ENCODE assay signal across 8 cellular contexts in the genomic region with DNA sequence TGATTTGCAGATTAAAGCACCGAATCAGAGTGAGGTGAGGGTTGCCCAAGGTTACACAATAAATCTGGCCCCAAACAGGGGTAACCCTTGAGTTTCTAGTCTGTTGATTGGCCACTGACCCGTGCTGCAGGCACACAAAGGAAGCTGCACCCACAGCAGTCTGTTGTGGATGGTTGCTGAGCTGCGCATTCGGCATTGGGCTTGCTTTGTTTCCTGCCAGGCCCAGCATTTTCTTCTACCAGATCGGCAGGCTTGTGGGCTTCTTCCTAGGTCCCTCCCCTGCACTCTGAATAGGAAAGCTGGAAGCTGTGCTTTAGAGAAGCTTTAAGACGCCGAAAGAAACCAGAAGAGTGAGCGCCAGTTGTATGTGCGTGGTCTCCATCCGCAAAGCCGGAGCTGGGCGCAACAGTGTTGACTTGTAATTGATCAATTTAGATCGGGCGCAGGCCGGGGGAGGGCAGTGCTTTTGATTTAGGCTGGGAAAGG. TPM values are rescaled to one million over a fixed set of nuclear protein-coding genes. Genes with fewer than 3 reads are reported as not detected.
DNase-seq lines count a peak whose midpoint lies in the region; ATAC-seq, FAIRE-seq and TF ChIP-seq lines count a peak whose summit lies in the region.

No MANE protein-coding gene starts in this region.

- H3K36me3 ChIP-seq in keratinocyte (ENCODE audit: control insufficient read depth in 2 of 2, extremely low read depth in 1 of 2, insufficient read depth in 2 of 2, low read length in 2 of 2) (peaks cover 6 to 10% of the 10 kb centered on the region in 2 experiments), subcutaneous abdominal adipose tissue (ENCODE audit: control insufficient read depth in 5 of 5, insufficient read depth in 5 of 5, low read length in 5 of 5) (peaks cover 0 to 6% (median 1%) of the 10 kb centered on the region in 5 donors)

- peak overlapping the region; percentile 11 to 13 for H3K4me3 ChIP-seq in cardiac fibroblast (replicated peaks in 1 of 2; ENCODE audit: low read depth in 2 of 2, low read length in 2 of 2)
- H3K4me3 ChIP-seq in keratinocyte (ENCODE audit: control insufficient read depth in 2 of 3, extremely low read depth in 1 of 3, insufficient read depth in 2 of 3, low read depth in 1 of 3, low read length in 3 of 3) = peak overlapping the region; percentile 10 to 36 (median 26)
- peak overlapping the region in 4 of 5 donors; percentile 9 to 58 (median 30) for H3K4me3 ChIP-seq in subcutaneous abdominal adipose tissue (ENCODE audit: low read depth in 1 of 5, low read length in 5 of 5)

- FAIRE-seq in keratinocyte (lab: Jason Lieb, UNC) (peak; percentile 78), GM12891 (lab: Jason Lieb, UNC) (no peak)

- no peak overlapping the region for H2AFZ ChIP-seq in keratinocyte (ENCODE audit: control insufficient read depth, low read length)

- H3K27ac ChIP-seq in keratinocyte (ENCODE audit: control insufficient read depth, insufficient read depth, low read length) (peak overlapping the region; percentile 96), subcutaneous abdominal adipose tissue (ENCODE audit: low read depth, low read length) (peak overlapping the region; percentile 51)

- H4K20me1 ChIP-seq in keratinocyte (ENCODE audit: control insufficient read depth, extremely low read depth, insufficient read depth, low read length) = no peaks in the 10 kb centered on the region

- dilution Hi-C loops in keratinocyte (cut with MboI; ENCODE audit: extremely low pct_ligation_motif_present, low sequenced_read_pairs) = no loop called here

- H3K27me3 ChIP-seq in keratinocyte (ENCODE audit: control insufficient read depth, extremely low read depth, insufficient read depth, low read length) (no peaks in the 10 kb centered on the region), subcutaneous abdominal adipose tissue (ENCODE audit: control insufficient read depth in 5 of 5, insufficient read depth in 4 of 5, low read length in 5 of 5) (no peaks in the 10 kb centered on the region)

- H3K4me1 ChIP-seq in keratinocyte (ENCODE audit: control insufficient read depth, extremely low read depth, insufficient read depth, low read length) (peaks cover 89% of the 10 kb centered on the region), subcutaneous abdominal adipose tissue (ENCODE audit: control insufficient read depth in 5 of 5, insufficient read depth in 5 of 5, low read length in 5 of 5) (peaks cover 0 to 39% (median 25%) of the 10 kb centered on the region in 5 donors)

- peaks cover 89% of the 10 kb centered on the region for H3K79me2 ChIP-seq in keratinocyte (ENCODE audit: control insufficient read depth, insufficient read depth, low read length)

- no peak for ATAC-seq in GM21381 (IDR thresholded peaks at IDR 0.05; ENCODE audit: unreplicated experiment)

- H3K9me3 ChIP-seq in keratinocyte (ENCODE audit: control insufficient read depth, low read depth, low read length) (no peaks in the 10 kb centered on the region), subcutaneous abdominal adipose tissue (ENCODE audit: control insufficient read depth in 5 of 5, low read length in 5 of 5) (no peaks in the 10 kb centered on the region)

- H3K9ac ChIP-seq in keratinocyte (ENCODE audit: control insufficient read depth, extremely low read depth, insufficient read depth, low read length) (peak overlapping the region; percentile 77), subcutaneous abdominal adipose tissue (ENCODE audit: low read length in 5 of 5) (peak overlapping the region in 2 of 5 donors; percentile 45 to 61)

- peaks cover 2% of the 10 kb centered on the region for H3K9me1 ChIP-seq in keratinocyte (ENCODE audit: control insufficient read depth, extremely low read depth, insufficient read depth, low read length)

- DNase-seq in DMS79 (lab: John Stamatoyannopoulos, UW) = peak; percentile 24
- no peak for DNase-seq in DMS79 treated with DMSO at 0.1 percent for 48 hours (lab: John Stamatoyannopoulos, UW)
- DNase-seq in cardiac fibroblast (ENCODE audit: low read depth in 2 of 2) = peak; percentile 67 to 83
- DNase-seq in keratinocyte (ENCODE audit: low read depth, low spot score) = no peak
- DNase-seq in stimulated activated naive CD4-positive, alpha-beta T cell (lab: John Stamatoyannopoulos, UW) = no peak
- no peak for DNase-seq in GM12891 (ENCODE audit: insufficient read length, low spot score)

- TF ChIP-seq POLR2A in GM12891 (IDR thresholded peaks at IDR 0.05; ENCODE audit: low read depth, low read length) = no peak

- H3K4me2 ChIP-seq in keratinocyte (ENCODE audit: control insufficient read depth, extremely low read depth, insufficient read depth, low read depth, low read length) = peak overlapping the region; percentile 81

- TF ChIP-seq CTCF in cardiac fibroblast (IDR thresholded peaks at IDR 0.05; ENCODE audit: low read depth, low read length) (no peak), keratinocyte (optimal IDR thresholded peaks at IDR 0.05 in 1 of 3, IDR thresholded peaks at IDR 0.05 in 1 of 3, conservative IDR thresholded peaks at IDR 0.05 in 1 of 3; ENCODE audit: extremely low read depth in 1 of 3, insufficient read depth in 2 of 3, low read length in 3 of 3) (no peak)

TF ChIP-seq in GM12891, 5 proteins besides CTCF, POLR2A, EP300 and RAD21:
- TF ChIP-seq SPI1 (IDR thresholded peaks at IDR 0.05; ENCODE audit: low read depth, low read length) = no peak
- TF ChIP-seq PAX5 (IDR thresholded peaks at IDR 0.05; ENCODE audit: insufficient read depth, low read length, severe bottlenecking) = no peak
- TF ChIP-seq POLR2AphosphoS5 (IDR thresholded peaks at IDR 0.05; ENCODE audit: low read depth, low read length) = no peak

RNA-seq across cellular contexts. Expression of gene B3GNT5, which starts 12.1 kb away (rescaled TPM):
- 39.7 to 66.6 TPM (median 42.0 TPM) in 3 replicates for polyA plus RNA-seq in keratinocyte
- 46.3 TPM for polyA plus RNA-seq in keratinocyte (2011; ENCODE audit: low read depth)
- polyA plus RNA-seq in keratinocyte (2011; cell fraction: cytosol; rRNA removed) = 17.6 and 39.0 TPM in 2 replicates
- 36.0 and 52.1 TPM in 2 replicates for polyA plus RNA-seq in keratinocyte (2011; cell fraction: nucleus; rRNA removed)
- 35.0 and 44.0 TPM in 2 replicates for polyA plus RNA-seq in keratinocyte (2012; ENCODE audit: low replicate concordance)
- 19.5 to 104 TPM (median 62.1 TPM) in 3 replicates for polyA minus RNA-seq in keratinocyte
- 31.1 TPM for polyA minus RNA-seq in keratinocyte (2011; cell fraction: cytosol; rRNA and poly(A)+ RNA removed)
- polyA minus RNA-seq in keratinocyte (2011; cell fraction: nucleus; rRNA and poly(A)+ RNA removed) = 55.0 and 105 TPM in 2 replicates
- polyA plus RNA-seq in GM12891 (2012; ENCODE audit: low read depth, missing spikeins) = 0.08 TPM

Comparison
In these comparisons a context has a peak if more than half of its experiments do, and no peak if none do; other contexts are left out.
1. DNase-seq: peak in DMS79 (single experiment) and cardiac fibroblast (2 of 2); none in DMS79 treated with DMSO at 0.1 percent for 48 hours (single experiment), keratinocyte (single experiment), stimulated activated naive CD4-positive, alpha-beta T cell (0 of 6) and GM12891 (single experiment).
2. Peak in every context shown above with its lines, with median percentiles within 50 percentile points of each other: H3K4me3 ChIP-seq.